Comparison of ENCODE assay signal across 8 cellular contexts in genomic region chr12:120470150-120470817, GRCh38. TPM values are rescaled to one million over a fixed set of nuclear protein-coding genes. Genes with fewer than 3 reads are reported as not detected.
DNase-seq lines count a peak whose midpoint lies in the region; ATAC-seq and TF ChIP-seq lines count a peak whose summit lies in the region.

No MANE protein-coding gene starts in this region.

- H3F3A ChIP-seq in PC-3 (ENCODE audit: low read length, unreplicated experiment): peaks cover 5% of the 10 kb centered on the region

- intact Hi-C loops in PC-3 (cut with micrococcal nuclease): no loop called here

- no peak for TF ChIP-seq CTCF in PC-3 (conservative IDR thresholded peaks at IDR 0.05; ENCODE audit: low read depth, low read length)

- H3K4me1 ChIP-seq in PC-3 (ENCODE audit: insufficient read depth, low read length) (peaks cover 40% of the 10 kb centered on the region), muscle layer of duodenum (ENCODE audit: control insufficient read depth in 1 of 2, insufficient read depth in 2 of 2, low read length in 2 of 2) (peaks cover 5 to 37% of the 10 kb centered on the region in 2 donors)

- peak overlapping the region; percentile 95 for H3K4me3 ChIP-seq in PC-3 (ENCODE audit: low read length)
- H3K4me3 ChIP-seq in muscle layer of duodenum (ENCODE audit: low read depth in 1 of 2, low read length in 2 of 2): peak overlapping the region; percentile 53 to 89

- DNase-seq in COLO668 (lab: John Stamatoyannopoulos, UW; ENCODE audit: unreplicated experiment) (peak; percentile 36), PC-3 (peak; percentile 14), mesenteric fat pad (ENCODE audit: low spot score) (no peak)
- DNase-seq in effector memory CD8-positive, alpha-beta T cell: no peak
- no peak for DNase-seq in stimulated activated CD4-positive, alpha-beta T cell treated with anti-CD3 and anti-CD28 coated beads, Interleukin-4, amount 100 ng/mL, for 4 hours

- H4K20me1 ChIP-seq in PC-3 (ENCODE audit: low read length): peaks cover 31% of the 10 kb centered on the region

- H3K9me3 Mint-ChIP-seq in effector memory CD8-positive, alpha-beta T cell: no peaks in the 10 kb centered on the region

- peaks cover 42% of the 10 kb centered on the region for H3K36me3 Mint-ChIP-seq in effector memory CD8-positive, alpha-beta T cell (ENCODE audit: insufficient read depth)

- H3K9me2 ChIP-seq in PC-3 (replicated peaks; ENCODE audit: low read length): no peaks in the 10 kb centered on the region

- peak overlapping the region; percentile 86 for H2AFZ ChIP-seq in PC-3 (ENCODE audit: low read length)

- POLR2A ChIA-PET in PC-3 (lab: Charles Lee; ENCODE audit: unreplicated experiment): no interaction called here

- H3K27ac ChIP-seq in PC-3 (ENCODE audit: low read length): peak overlapping the region; percentile 7; the same call in 1 of the 2 replicates
- no peak overlapping the region for H3K27ac ChIP-seq in muscle layer of duodenum (ENCODE audit: low read length)

- H3K4me2 ChIP-seq in PC-3 (ENCODE audit: low read length): peak overlapping the region; percentile 95

- H3K79me2 ChIP-seq in PC-3 (ENCODE audit: low read length): peaks cover 78% of the 10 kb centered on the region

- H3K36me3 ChIP-seq in PC-3 (ENCODE audit: low read depth, low read length) (peaks cover 12% of the 10 kb centered on the region), muscle layer of duodenum (ENCODE audit: control insufficient read depth in 1 of 2, insufficient read depth in 2 of 2, low read length in 2 of 2) (peaks cover 8 to 13% of the 10 kb centered on the region in 2 donors)

- H3K27ac Mint-ChIP-seq in effector memory CD8-positive, alpha-beta T cell: peak overlapping the region; percentile 91 to 92

- CTCF ChIA-PET in PC-3 (lab: Charles Lee): interaction anchor here (0.6 kb wide), 1 partner anchor 18 kb away, joined by 4 read pairs; no protein-coding TSS in a partner anchor

- H3K27me3 Mint-ChIP-seq in effector memory CD8-positive, alpha-beta T cell: no peaks in the 10 kb centered on the region

- H3K27me3 ChIP-seq in PC-3 (ENCODE audit: low read length): no peaks in the 10 kb centered on the region
- no peaks in the 10 kb centered on the region for H3K27me3 ChIP-seq in muscle layer of duodenum (ENCODE audit: low read depth, low read length)

- H3K9ac ChIP-seq in PC-3 (ENCODE audit: low read length): peak overlapping the region; percentile 87

- ATAC-seq in GM21786 (IDR thresholded peaks at IDR 0.05; ENCODE audit: unreplicated experiment) (peak; percentile 23), PC-3 (peak; percentile 11), GM19452 (IDR thresholded peaks at IDR 0.05; ENCODE audit: unreplicated experiment) (no peak)
- ATAC-seq in effector memory CD8-positive, alpha-beta T cell (replicated peaks): peak; percentile 11

- BruUV-seq in PC-3 (replicated peaks; lab: Mats Ljungman, UMichigan): TSS peak; percentile 50

- peak overlapping the region; percentile 88 to 92 for H3K4me3 Mint-ChIP-seq in effector memory CD8-positive, alpha-beta T cell

- H3K9me3 ChIP-seq in PC-3 (ENCODE audit: low read length) (no peaks in the 10 kb centered on the region), muscle layer of duodenum (ENCODE audit: control insufficient read depth in 1 of 2, low read length in 2 of 2) (no peaks in the 10 kb centered on the region)

- peaks cover 43 to 51% of the 10 kb centered on the region in 2 donors for H3K4me1 Mint-ChIP-seq in effector memory CD8-positive, alpha-beta T cell (ENCODE audit: low read depth in 2 of 2)

RNA-seq across cellular contexts. Expression of gene SRSF9, which starts 0.7 kb away (rescaled TPM):
- 319 and 382 TPM in 2 replicates for total RNA-seq in PC-3 (2014; rRNA removed)
- 120 TPM for total RNA-seq in mesenteric fat pad

RNA-seq across cellular contexts. Expression of gene GATC, which starts 24.0 kb away (rescaled TPM):
- total RNA-seq in PC-3 (2014; rRNA removed) (33.8 and 43.2 TPM in 2 replicates), mesenteric fat pad (27.7 TPM)

RNA-seq across cellular contexts. Expression of gene TRIAP1, which starts 24.1 kb away (rescaled TPM):
- total RNA-seq in PC-3 (2014; rRNA removed): 24.0 and 34.5 TPM in 2 replicates
- total RNA-seq in mesenteric fat pad: 19.9 TPM

RNA-seq across cellular contexts. Expression of gene DYNLL1, which starts 25.6 kb away (rescaled TPM):
- 283 and 396 TPM in 2 replicates for total RNA-seq in PC-3 (2014; rRNA removed)
- 142 TPM for total RNA-seq in mesenteric fat pad

RNA-seq across cellular contexts. Expression of gene COX6A1, which starts 32.4 kb away (rescaled TPM):
- total RNA-seq in PC-3 (2014; rRNA removed) (1,664 and 2,042 TPM in 2 replicates), mesenteric fat pad (312 TPM)

Comparison
In these comparisons a context has a peak if more than half of its experiments do, and no peak if none do; other contexts are left out.
1. DNase-seq: peak in COLO668 (single experiment) and PC-3 (single experiment); none in effector memory CD8-positive, alpha-beta T cell (0 of 3), mesenteric fat pad (single experiment) and stimulated activated CD4-positive, alpha-beta T cell treated with anti-CD3 and anti-CD28 coated beads, Interleukin-4, amount 100 ng/mL, for 4 hours (0 of 2).